In the genomic region with DNA sequence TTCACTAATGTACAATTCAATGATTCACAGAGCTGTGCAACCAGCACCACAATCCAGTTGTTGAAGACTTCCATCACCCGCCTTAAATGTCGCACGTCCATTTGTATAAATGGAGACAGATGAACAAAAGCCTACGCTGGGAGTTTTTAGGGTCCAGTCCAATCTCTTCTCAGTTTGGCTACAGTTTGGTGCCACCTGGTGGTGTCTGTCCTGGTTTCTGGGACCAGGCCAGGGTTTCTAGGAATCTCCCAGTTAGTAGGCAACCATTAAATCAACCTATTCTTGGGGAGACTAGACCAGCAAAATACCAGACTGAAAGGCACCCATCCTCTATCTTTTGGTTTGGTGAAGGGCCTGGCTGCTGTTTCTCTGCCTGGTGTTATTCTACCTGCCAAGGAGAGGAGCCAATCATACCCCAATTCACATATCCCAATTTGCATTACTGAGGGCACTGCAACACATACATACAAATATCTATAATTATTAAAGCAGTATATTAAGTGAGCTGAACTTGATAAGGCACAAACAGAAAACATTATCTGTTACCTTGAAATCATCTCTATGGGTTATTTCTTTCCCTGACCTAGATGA, we compare ENCODE assay signal across 8 cellular contexts. TPM values are rescaled to one million over a fixed set of nuclear protein-coding genes. Genes with fewer than 3 reads are reported as not detected.
DNase-seq lines count a peak whose midpoint lies in the region; ATAC-seq and TF ChIP-seq lines count a peak whose summit lies in the region.

No MANE protein-coding gene starts in this region.

- POLR2A ChIA-PET in BJ (lab: Charles Lee), result no interaction called here

- ATAC-seq in stimulated activated naive B cell treated with anti-CD40 and anti-IgM and Interleukin-4, amounts not matched to agents 10 μg/mL and 1 μg/mL and 100 μg/mL, for 72 hours (replicated peaks), result no peak
- ATAC-seq in HG02973 (IDR thresholded peaks at IDR 0.05; ENCODE audit: unreplicated experiment), result no peak

- TF ChIP-seq CTCF in BJ (IDR thresholded peaks at IDR 0.05; ENCODE audit: insufficient read depth, low read depth, low read length), result peak; percentile 68

- DNase-seq in BJ (ENCODE audit: low read depth) (no peak), HCEC 1CT (peak; percentile 60), NCI-H446 treated with DMSO at 0.1 percent for 48 hours (lab: John Stamatoyannopoulos, UW) (peak; percentile 65), hippocampal formation (lab: John Stamatoyannopoulos, UW) (peak; percentile 9 to 21)
- peak; percentile 15 for DNase-seq in activated naive CD8-positive, alpha-beta T cell treated with anti-CD3 and anti-CD28 coated beads for 36 hours
- peak; percentile 16 for DNase-seq in stimulated activated CD4-positive, alpha-beta T cell treated with anti-CD3 and anti-CD28 coated beads, Interleukin-1b, Interleukin-23, amount 100 ng/mL, for 48 hours
- no peak for DNase-seq in stimulated activated naive B cell treated with anti-CD40 and anti-IgM and Interleukin-4, amounts not matched to agents 10 μg/mL and 1 μg/mL and 100 μg/mL, for 72 hours

- CTCF ChIA-PET in BJ (lab: Yijun Ruan, JAX), result interaction anchor here (0.8 to 6.5 kb wide), 4 partner anchors 12 to 35 kb away, joined by 3 to 66 read pairs (median 4); a partner anchor contains a TSS

- H3K27ac Mint-ChIP-seq in activated naive CD8-positive, alpha-beta T cell treated with anti-CD3 and anti-CD28 coated beads for 36 hours, result no peak overlapping the region
- H3K27ac Mint-ChIP-seq in stimulated activated naive B cell treated with anti-CD40 and anti-IgM and Interleukin-4, amounts not matched to agents 10 μg/mL and 1 μg/mL and 100 μg/mL, for 72 hours, result no peak overlapping the region

- peaks cover 22% of the 10 kb centered on the region for H3K36me3 Mint-ChIP-seq in activated naive CD8-positive, alpha-beta T cell treated with anti-CD3 and anti-CD28 coated beads for 36 hours
- H3K36me3 Mint-ChIP-seq in stimulated activated naive B cell treated with anti-CD40 and anti-IgM and Interleukin-4, amounts not matched to agents 10 μg/mL and 1 μg/mL and 100 μg/mL, for 72 hours, result peaks cover 4 to 18% of the 10 kb centered on the region in 2 donors

- H3K36me3 ChIP-seq in BJ (ENCODE audit: control insufficient read depth, insufficient read depth, low read length), result no peaks in the 10 kb centered on the region

- H3K4me3 ChIP-seq in BJ (ENCODE audit: low read depth, low read length), result no peak overlapping the region

- H3K9me3 Mint-ChIP-seq in activated naive CD8-positive, alpha-beta T cell treated with anti-CD3 and anti-CD28 coated beads for 36 hours, result no peaks in the 10 kb centered on the region
- no peaks in the 10 kb centered on the region for H3K9me3 Mint-ChIP-seq in stimulated activated naive B cell treated with anti-CD40 and anti-IgM and Interleukin-4, amounts not matched to agents 10 μg/mL and 1 μg/mL and 100 μg/mL, for 72 hours

- H3K4me3 Mint-ChIP-seq in activated naive CD8-positive, alpha-beta T cell treated with anti-CD3 and anti-CD28 coated beads for 36 hours, result no peak overlapping the region
- H3K4me3 Mint-ChIP-seq in stimulated activated naive B cell treated with anti-CD40 and anti-IgM and Interleukin-4, amounts not matched to agents 10 μg/mL and 1 μg/mL and 100 μg/mL, for 72 hours, result no peak overlapping the region

- no peaks in the 10 kb centered on the region for H3K27me3 ChIP-seq in BJ (ENCODE audit: control insufficient read depth, insufficient read depth, low read length)

- no peaks in the 10 kb centered on the region for H3K27me3 Mint-ChIP-seq in activated naive CD8-positive, alpha-beta T cell treated with anti-CD3 and anti-CD28 coated beads for 36 hours
- H3K27me3 Mint-ChIP-seq in stimulated activated naive B cell treated with anti-CD40 and anti-IgM and Interleukin-4, amounts not matched to agents 10 μg/mL and 1 μg/mL and 100 μg/mL, for 72 hours, result peaks cover 0 to 6% of the 10 kb centered on the region in 2 donors

- H3K4me1 Mint-ChIP-seq in activated naive CD8-positive, alpha-beta T cell treated with anti-CD3 and anti-CD28 coated beads for 36 hours, result peaks cover 11% of the 10 kb centered on the region
- H3K4me1 Mint-ChIP-seq in stimulated activated naive B cell treated with anti-CD40 and anti-IgM and Interleukin-4, amounts not matched to agents 10 μg/mL and 1 μg/mL and 100 μg/mL, for 72 hours, result peaks cover 7 to 19% of the 10 kb centered on the region in 2 donors

RNA-seq across cellular contexts. Expression of a gene that starts 3.2 kb away (rescaled TPM):
- polyA plus RNA-seq in BJ (2011; rRNA removed), result 49.6 and 109 TPM in 2 replicates
- polyA minus RNA-seq in BJ (2011; rRNA and poly(A)+ RNA removed), result 24.0 and 24.1 TPM in 2 replicates
- 100 to 1,000 TPM; 136 to 137 TPM for total RNA-seq in activated naive CD8-positive, alpha-beta T cell treated with anti-CD3 and anti-CD28 coated beads for 36 hours

RNA-seq across cellular contexts. Expression of a gene that starts 27.3 kb away (rescaled TPM):
- polyA plus RNA-seq in BJ (2011; rRNA removed), result 35.6 and 45.2 TPM in 2 replicates
- polyA minus RNA-seq in BJ (2011; rRNA and poly(A)+ RNA removed), result 67.2 and 92.9 TPM in 2 replicates
- 10 to 100 TPM; 34.1 to 38.2 TPM for total RNA-seq in activated naive CD8-positive, alpha-beta T cell treated with anti-CD3 and anti-CD28 coated beads for 36 hours

Comparison
In these comparisons a context has a peak if more than half of its experiments do, and no peak if none do; other contexts are left out.
1. DNase-seq: peak in HCEC 1CT (single experiment), NCI-H446 treated with DMSO at 0.1 percent for 48 hours (single experiment), activated naive CD8-positive, alpha-beta T cell treated with anti-CD3 and anti-CD28 coated beads for 36 hours (single experiment), hippocampal formation (2 of 2) and stimulated activated CD4-positive, alpha-beta T cell treated with anti-CD3 and anti-CD28 coated beads, Interleukin-1b, Interleukin-23, amount 100 ng/mL, for 48 hours (single experiment); none in BJ (single experiment) and stimulated activated naive B cell treated with anti-CD40 and anti-IgM and Interleukin-4, amounts not matched to agents 10 μg/mL and 1 μg/mL and 100 μg/mL, for 72 hours (single experiment).